Comparison of ENCODE assay signal across 8 cellular contexts in the genomic region with DNA sequence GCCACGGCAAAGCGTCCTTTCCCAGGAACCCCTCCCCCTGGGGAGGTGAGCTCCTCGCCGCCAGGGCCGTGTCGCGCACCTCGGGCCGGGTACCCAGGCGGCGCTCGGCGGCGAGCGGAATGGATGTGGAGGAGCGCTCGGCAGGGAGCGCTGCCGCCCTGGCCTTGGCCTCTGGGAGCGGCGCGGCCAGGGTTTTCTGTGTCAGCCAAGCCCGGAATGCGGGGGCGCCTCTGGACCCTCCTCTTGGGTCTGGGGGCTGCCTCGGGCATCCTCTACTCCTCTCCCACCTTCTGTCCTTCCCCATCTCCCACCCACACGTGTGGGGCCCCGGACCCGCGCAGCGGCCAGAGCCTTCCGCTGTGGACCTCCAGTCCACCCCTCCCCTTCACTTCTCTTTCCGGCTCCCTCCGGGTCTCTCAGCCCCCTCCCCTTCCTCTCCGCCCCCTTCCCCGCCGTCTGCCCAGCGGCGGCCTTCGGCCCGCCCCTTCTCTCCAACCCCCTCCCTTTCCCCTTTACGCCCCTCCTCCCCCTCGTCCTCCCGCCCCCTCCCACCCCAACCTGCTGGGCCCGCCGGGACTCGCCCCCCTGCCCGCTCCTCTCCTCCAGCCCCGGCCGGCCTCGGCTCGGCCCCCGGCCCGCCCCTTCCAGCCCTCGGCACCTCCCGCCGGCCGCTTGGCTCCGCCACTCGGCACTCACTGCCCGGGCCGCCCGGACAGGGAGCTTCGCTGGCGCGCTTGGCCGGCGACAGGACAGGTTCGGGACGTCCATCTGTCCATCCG. TPM values are rescaled to one million over a fixed set of nuclear protein-coding genes. Genes with fewer than 3 reads are reported as not detected.
DNase-seq lines count a peak whose midpoint lies in the region; ATAC-seq, FAIRE-seq and TF ChIP-seq lines count a peak whose summit lies in the region.

A gene (plus strand): TSS at position 684 of the 779 bp plus-strand sequence. CDS start 129 bp downstream, outside the sequence.

- H3K4me1 ChIP-seq in SK-N-SH (ENCODE audit: control insufficient read depth in 1 of 2, insufficient read depth in 2 of 2, low read depth in 1 of 2, low read length in 1 of 2) (peaks cover 0 to 11% of the 10 kb centered on the region in 2 experiments; a peak in 1 of 4 replicates), cardiac muscle cell (ENCODE audit: low read depth) (peaks cover 3% of the 10 kb centered on the region), pancreas (peaks cover 0 to 4% (median 3%) of the 10 kb centered on the region in 3 donors)

- H3K4me3 ChIP-seq in SK-N-SH (ENCODE audit: low read depth in 2 of 2, low read length in 1 of 2) (peak within 1 kb of the TSS; percentile 68 to 90), cardiac muscle cell (peak within 1 kb of the TSS; percentile 90), pancreas (peak within 1 kb of the TSS; percentile 67 to 97 (median 84))

- no peaks in the 10 kb centered on the region for H4K20me1 ChIP-seq in SK-N-SH (ENCODE audit: insufficient read depth)

- 1% methylated on average over 38 of the region's 71 CpGs for WGBS in SK-N-SH (ENCODE audit: low lambda C conversion rate)
- 0 to 1% methylated on average over 58 to 71 of the region's 71 CpGs for WGBS in pancreas, 2 donors

- H3K9me2 ChIP-seq in SK-N-SH = no peaks in the 10 kb centered on the region

- H3K9me3 ChIP-seq in KOPT-K1 (ENCODE audit: insufficient read depth, low read length, poor library complexity, severe bottlenecking) (no peaks in the 10 kb centered on the region), SK-N-SH (no peaks in the 10 kb centered on the region), cardiac muscle cell (ENCODE audit: low read depth) (no peaks in the 10 kb centered on the region), pancreas (no peaks in the 10 kb centered on the region)

- H3K27me3 ChIP-seq in SK-N-SH (ENCODE audit: insufficient read depth) = no peaks in the 10 kb centered on the region; the same call in 1 of the 2 replicates
- H3K27me3 ChIP-seq in cardiac muscle cell = peaks cover 7% of the 10 kb centered on the region
- H3K27me3 ChIP-seq in pancreas = no peaks in the 10 kb centered on the region

- H3K79me2 ChIP-seq in SK-N-SH (ENCODE audit: insufficient read depth) = no peaks in the 10 kb centered on the region

- H2AFZ ChIP-seq in SK-N-SH (ENCODE audit: low read depth) = peak within 1 kb of the TSS; percentile 97

- peaks cover 8% of the 10 kb centered on the region for H3F3A ChIP-seq in SK-N-SH (replicated peaks; ENCODE audit: insufficient read depth)

- H3K36me3 ChIP-seq in KOPT-K1 (ENCODE audit: insufficient read depth, low read length) = no peaks in the 10 kb centered on the region
- no peaks in the 10 kb centered on the region for H3K36me3 ChIP-seq in SK-N-SH (replicated peaks in 1 of 2; ENCODE audit: control insufficient read depth in 1 of 2, insufficient read depth in 2 of 2, low read length in 1 of 2)
- H3K36me3 ChIP-seq in cardiac muscle cell = no peaks in the 10 kb centered on the region
- H3K36me3 ChIP-seq in pancreas = no peaks in the 10 kb centered on the region

- FAIRE-seq in pancreas (lab: Jason Lieb, UNC) = no peak

- peak; percentile 63 for TF ChIP-seq RAD21 in SK-N-SH (IDR thresholded peaks at IDR 0.05; ENCODE audit: low read length)

- H3K4me1 Mint-ChIP-seq in activated naive CD8-positive, alpha-beta T cell treated with anti-CD3 and anti-CD28 coated beads, Interleukin-2, amount 50 U/mL, for 24 hours = peaks cover 13% of the 10 kb centered on the region

- CTCF ChIA-PET in SK-N-SH (lab: Yijun Ruan, JAX) = interaction anchor here (0.6 to 12.5 kb wide), 12 partner anchors 8 to 213 kb away, joined by 3 to 215 read pairs (median 3); a partner anchor contains a TSS

- ATAC-seq in activated naive CD8-positive, alpha-beta T cell treated with anti-CD3 and anti-CD28 coated beads, Interleukin-2, amount 50 U/mL, for 24 hours = peak; percentile 95
- ATAC-seq in pancreas = peak; percentile 87 to 94 (median 89)
- no peak for ATAC-seq in HG03439 (IDR thresholded peaks at IDR 0.05; ENCODE audit: unreplicated experiment)

- peak within 1 kb of the TSS; percentile 77 for H3K4me3 Mint-ChIP-seq in activated naive CD8-positive, alpha-beta T cell treated with anti-CD3 and anti-CD28 coated beads, Interleukin-2, amount 50 U/mL, for 24 hours

- H3K27ac ChIP-seq in KOPT-K1 (ENCODE audit: low read depth, low read length, poor library complexity, severe bottlenecking) (peak within 1 kb of the TSS; percentile 8), SK-N-SH (ENCODE audit: low read depth in 2 of 2, low read length in 1 of 2) (peak within 1 kb of the TSS; percentile 50 to 88), cardiac muscle cell (peak within 1 kb of the TSS; percentile 63), pancreas (peak within 1 kb of the TSS; percentile 35 to 88 (median 68))

- H3K27ac Mint-ChIP-seq in activated naive CD8-positive, alpha-beta T cell treated with anti-CD3 and anti-CD28 coated beads, Interleukin-2, amount 50 U/mL, for 24 hours = no peak within 1 kb of the TSS

- TF ChIP-seq CTCF in SK-N-SH (IDR thresholded peaks at IDR 0.05) (peak; percentile 62), cardiac muscle cell (IDR thresholded peaks at IDR 0.05; ENCODE audit: low read depth, low read length) (peak; percentile 69), pancreas (IDR thresholded peaks at IDR 0.05) (peak in 2 of 4 donors; percentile 20 to 41)

- peak; percentile 50 for TF ChIP-seq POLR2A in GM19193 (IDR thresholded peaks at IDR 0.05; ENCODE audit: extremely low read depth, insufficient read depth, insufficient read length)

- intact Hi-C loops in pancreas (cut with DNase I) = loop anchor here in 2 of 3 donors (5.0 to 10.0 kb wide), 2 partner anchors 147 to 154 kb away; no protein-coding TSS in a partner anchor

- TF ChIP-seq EP300 in SK-N-SH (IDR thresholded peaks at IDR 0.05; ENCODE audit: borderline replicate concordance in 1 of 2, low read depth in 1 of 2, low read length in 1 of 2) = 0 out of 4 replicates have a peak, but pooled peaks of 1 of the 2 experiments have one; percentile 2

- peak within 1 kb of the TSS; percentile 79 for H3K4me2 ChIP-seq in SK-N-SH

- H3K9ac ChIP-seq in SK-N-SH = peak within 1 kb of the TSS; percentile 55; the same call in 1 of the 2 replicates

- H3K36me3 Mint-ChIP-seq in activated naive CD8-positive, alpha-beta T cell treated with anti-CD3 and anti-CD28 coated beads, Interleukin-2, amount 50 U/mL, for 24 hours (ENCODE audit: low read depth) = no peaks in the 10 kb centered on the region

- no peaks in the 10 kb centered on the region for H3K9me3 Mint-ChIP-seq in activated naive CD8-positive, alpha-beta T cell treated with anti-CD3 and anti-CD28 coated beads, Interleukin-2, amount 50 U/mL, for 24 hours

- POLR2A ChIA-PET in SK-N-SH (lab: Yijun Ruan, JAX) = interaction anchor here (0.6 to 1.7 kb wide), 4 partner anchors 15 to 280 kb away, joined by 3 to 6 read pairs (median 4); a partner anchor contains a TSS

- peaks cover 30% of the 10 kb centered on the region for H3K27me3 Mint-ChIP-seq in activated naive CD8-positive, alpha-beta T cell treated with anti-CD3 and anti-CD28 coated beads, Interleukin-2, amount 50 U/mL, for 24 hours

- DNase-seq in AG20443 (ENCODE audit: low spot score) = peak; percentile 86
- DNase-seq in SK-N-SH = peak; percentile 99
- DNase-seq in activated naive CD8-positive, alpha-beta T cell treated with anti-CD3 and anti-CD28 coated beads, Interleukin-2, amount 50 U/mL, for 24 hours = peak; percentile 67
- DNase-seq in cardiac muscle cell (ENCODE audit: low read depth in 1 of 2, low spot score in 1 of 2) = peak; percentile 87 to 95
- DNase-seq in pancreas = peak; percentile 84 to 95 (median 91)

TF ChIP-seq in SK-N-SH, 30 proteins besides CTCF, POLR2A, EP300 and RAD21 (continues in another document):
- TF ChIP-seq SMC3 (IDR thresholded peaks at IDR 0.05; ENCODE audit: low read depth, low read length) = peak; percentile 62
- peak; percentile 79 for TF ChIP-seq MXI1 (IDR thresholded peaks at IDR 0.05; ENCODE audit: low read depth, low read length)
- no peak for TF ChIP-seq ELF1 (IDR thresholded peaks at IDR 0.05)
- TF ChIP-seq CHD2 (IDR thresholded peaks at IDR 0.05; ENCODE audit: low read length, partially characterized antibody) = peak; percentile 33
- peak; percentile 87 for TF ChIP-seq POLR2AphosphoS5 (IDR thresholded peaks at IDR 0.05; ENCODE audit: low read depth, low read length)
- TF ChIP-seq NRF1 (IDR thresholded peaks at IDR 0.05; ENCODE audit: low read depth, low read length) = no peak
- no peak for TF ChIP-seq NFIC (IDR thresholded peaks at IDR 0.05; ENCODE audit: borderline replicate concordance)
- TF ChIP-seq GATA2 (CRISPR knock-in tag; IDR thresholded peaks at IDR 0.05) = no peak
- TF ChIP-seq SIN3A (IDR thresholded peaks at IDR 0.05; ENCODE audit: borderline replicate concordance, low read depth, low read length) = 0 out of 2 replicates have a peak, but pooled peaks have one; percentile 13
- no peak for TF ChIP-seq JUND (IDR thresholded peaks at IDR 0.05)
- TF ChIP-seq, protein P1, sequence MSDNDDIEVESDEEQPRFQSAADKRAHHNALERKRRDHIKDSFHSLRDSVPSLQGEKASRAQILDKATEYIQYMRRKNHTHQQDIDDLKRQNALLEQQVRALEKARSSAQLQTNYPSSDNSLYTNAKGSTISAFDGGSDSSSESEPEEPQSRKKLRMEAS (IDR thresholded peaks at IDR 0.05; ENCODE audit: low read depth) = peak; percentile 40; the same call in 1 of the 2 replicates
- TF ChIP-seq RCOR1 (IDR thresholded peaks at IDR 0.05; ENCODE audit: low read length) = peak; percentile 24; the same call in 1 of the 2 replicates
- peak; percentile 53 for TF ChIP-seq GABPA (IDR thresholded peaks at IDR 0.05; ENCODE audit: low read depth)
- no peak for TF ChIP-seq YY1 (IDR thresholded peaks at IDR 0.05; ENCODE audit: low read depth)
- TF ChIP-seq RXRA (IDR thresholded peaks at IDR 0.05; ENCODE audit: borderline replicate concordance, low read depth) = no peak
- TF ChIP-seq FOXJ3 (CRISPR knock-in tag; IDR thresholded peaks at IDR 0.05) = no peak
- TF ChIP-seq, protein P2, sequence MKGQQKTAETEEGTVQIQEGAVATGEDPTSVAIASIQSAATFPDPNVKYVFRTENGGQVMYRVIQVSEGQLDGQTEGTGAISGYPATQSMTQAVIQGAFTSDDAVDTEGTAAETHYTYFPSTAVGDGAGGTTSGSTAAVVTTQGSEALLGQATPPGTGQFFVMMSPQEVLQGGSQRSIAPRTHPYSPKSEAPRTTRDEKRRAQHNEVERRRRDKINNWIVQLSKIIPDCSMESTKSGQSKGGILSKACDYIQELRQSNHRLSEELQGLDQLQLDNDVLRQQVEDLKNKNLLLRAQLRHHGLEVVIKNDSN (IDR thresholded peaks at IDR 0.05; ENCODE audit: borderline replicate concordance, low read depth) = no peak
- no peak for TF ChIP-seq FOSL2 (IDR thresholded peaks at IDR 0.05; ENCODE audit: borderline replicate concordance, low read depth)

RNA-seq across cellular contexts. Expression of the gene that starts here (rescaled TPM):
- polyA plus RNA-seq in SK-N-SH (2012; rRNA removed) (9.6 and 12.4 TPM in 2 replicates), cardiac muscle cell (4.5 and 4.9 TPM in 2 replicates), pancreas (1 to 10 TPM; 2.8 to 3.5 TPM)
- polyA plus RNA-seq in SK-N-SH (2012; cell fraction: cytosol; rRNA removed) = 3.3 TPM in 2 replicates
- polyA plus RNA-seq in SK-N-SH (2012; cell fraction: nucleus; rRNA removed) = 49.6 and 63.1 TPM in 2 replicates
- total RNA-seq in cardiac muscle cell (3.8 and 8.7 TPM in 2 replicates), pancreas (10 to 100 TPM in 1 of 6 donors, 1 to 10 TPM in 5; 4.5 to 13.9 (median 6.4) TPM)

Comparison
In these comparisons a context has a peak if more than half of its experiments do, and no peak if none do; other contexts are left out.
1. H3K27ac ChIP-seq: peak in every context shown above with its lines; median percentile 69 in SK-N-SH; 68 in pancreas; 63 in cardiac muscle cell; 8 in KOPT-K1.